In genomic region chr3:119810018-119810435, GRCh38 we compare ENCODE assay signal across 8 cellular contexts. TPM values are rescaled to one million over a fixed set of nuclear protein-coding genes. Genes with fewer than 3 reads are reported as not detected.
DNase-seq lines count a peak whose midpoint lies in the region; ATAC-seq, FAIRE-seq and TF ChIP-seq lines count a peak whose summit lies in the region.

No MANE protein-coding gene starts in this region.

- H3K9ac ChIP-seq in PC-3 (ENCODE audit: low read length): no peak overlapping the region

- ATAC-seq in HG02610 (IDR thresholded peaks at IDR 0.05; ENCODE audit: unreplicated experiment) (peak; percentile 85), PC-3 (peak; percentile 36; the same call in 1 of the 2 replicates)

- H3K27me3 Mint-ChIP-seq in activated naive CD8-positive, alpha-beta T cell: no peaks in the 10 kb centered on the region

- BruUV-seq in PC-3 (replicated peaks; lab: Mats Ljungman, UMichigan): no TSS peak

- H3K36me3 ChIP-seq in PC-3 (ENCODE audit: low read depth, low read length): no peaks in the 10 kb centered on the region
- H3K36me3 ChIP-seq in small intestine (ENCODE audit: control insufficient read depth in 2 of 2, insufficient read depth in 2 of 2, low read length in 2 of 2): peaks cover 0 to 19% of the 10 kb centered on the region in 2 donors

- H3K4me3 ChIP-seq in PC-3 (ENCODE audit: low read length) (no peak overlapping the region), small intestine (ENCODE audit: low read depth in 1 of 2, low read length in 2 of 2) (peak overlapping the region in 1 of 2 donors; percentile 26)

- H3K27ac Mint-ChIP-seq in activated naive CD8-positive, alpha-beta T cell: peak overlapping the region; percentile 92

- DNase-seq in GM13977 (ENCODE audit: low spot score): peak; percentile 75
- no peak for DNase-seq in PC-3
- peak; percentile 25 for DNase-seq in iris pigment epithelial cell (ENCODE audit: low read depth)
- DNase-seq in stimulated activated CD4-positive, alpha-beta T cell treated with anti-CD3 and anti-CD28 coated beads, TNF-alpha, amount 100 ng/mL, for 1 hour (ENCODE audit: low read depth in 3 of 3, low spot score in 1 of 3): peak in 2 of 3 donors; percentile 22 to 54
- DNase-seq in islet precursor cell: no peak
- DNase-seq in small intestine: no peak

- H3K27me3 ChIP-seq in PC-3 (ENCODE audit: low read length) (0 out of 2 replicates have a peak, but pooled peaks cover under 1% of the 10 kb centered on the region), small intestine (ENCODE audit: control insufficient read depth in 2 of 2, insufficient read depth in 2 of 2, low read length in 2 of 2) (no peaks in the 10 kb centered on the region)

- H3K4me2 ChIP-seq in PC-3 (ENCODE audit: low read length): no peak overlapping the region

- H4K20me1 ChIP-seq in PC-3 (ENCODE audit: low read length): no peaks in the 10 kb centered on the region

- H3K9me3 ChIP-seq in PC-3 (ENCODE audit: low read length) (no peaks in the 10 kb centered on the region), small intestine (ENCODE audit: control insufficient read depth, low read depth) (no peaks in the 10 kb centered on the region)

- H3K79me2 ChIP-seq in PC-3 (ENCODE audit: low read length): no peaks in the 10 kb centered on the region

- in situ Hi-C loops in GM13977 (cut with MboI; ENCODE audit: low pct_unique_long_range_greater_than_20kb, low sequenced_read_pairs, unreplicated experiment): no loop called here

- TF ChIP-seq CTCF in GM13977 (IDR thresholded peaks at IDR 0.05; ENCODE audit: extremely low read depth, insufficient read depth, missing control alignments) (peak; percentile 63), PC-3 (conservative IDR thresholded peaks at IDR 0.05; ENCODE audit: low read depth, low read length) (peak; percentile 24; the same call in 1 of the 2 replicates)

- 31 to 80% (median 56%) methylated on average over 31 to 33 of the region's 33 CpGs for WGBS in small intestine, 3 donors

- no peak for FAIRE-seq in small intestine (lab: Jason Lieb, UNC)

- POLR2A ChIA-PET in PC-3 (lab: Charles Lee; ENCODE audit: unreplicated experiment): no interaction called here

- H3K4me1 ChIP-seq in PC-3 (ENCODE audit: insufficient read depth, low read length): no peaks in the 10 kb centered on the region
- no peaks in the 10 kb centered on the region for H3K4me1 ChIP-seq in small intestine (ENCODE audit: control insufficient read depth in 2 of 2, insufficient read depth in 1 of 2, low read depth in 1 of 2, low read length in 1 of 2)

- H3K36me3 Mint-ChIP-seq in activated naive CD8-positive, alpha-beta T cell: no peaks in the 10 kb centered on the region

- H3F3A ChIP-seq in PC-3 (ENCODE audit: low read length, unreplicated experiment): no peaks in the 10 kb centered on the region

- peak overlapping the region; percentile 87 for H3K4me3 Mint-ChIP-seq in activated naive CD8-positive, alpha-beta T cell

- no peaks in the 10 kb centered on the region for H3K9me2 ChIP-seq in PC-3 (replicated peaks; ENCODE audit: low read length)

- intact Hi-C loops in PC-3 (cut with micrococcal nuclease): no loop called here

- no peak overlapping the region for H3K27ac ChIP-seq in PC-3 (ENCODE audit: low read length)
- H3K27ac ChIP-seq in small intestine (ENCODE audit: low read depth in 1 of 2, low read length in 1 of 2): no peak overlapping the region

- H3K4me1 Mint-ChIP-seq in activated naive CD8-positive, alpha-beta T cell (ENCODE audit: low read depth): peaks cover 10% of the 10 kb centered on the region

- no peaks in the 10 kb centered on the region for H3K9me3 Mint-ChIP-seq in activated naive CD8-positive, alpha-beta T cell (ENCODE audit: low read depth)

- CTCF ChIA-PET in PC-3 (lab: Charles Lee): no interaction called here

- H2AFZ ChIP-seq in PC-3 (ENCODE audit: low read length): peak overlapping the region; percentile 48

RNA-seq across cellular contexts. Expression of gene NR1I2, which starts 28.1 kb away (rescaled TPM):
- total RNA-seq in PC-3 (2014; rRNA removed): 0.04 TPM in 1 of 2 replicates, not detected in the other
- polyA plus RNA-seq in small intestine: 100 to 1,000 TPM in 1 of 3 donors, 10 to 100 TPM in 2; 37.8 to 166 (median 85.7) TPM

Comparison
In these comparisons a context has a peak if more than half of its experiments do, and no peak if none do; other contexts are left out.
1. DNase-seq: peak in GM13977 (single experiment), iris pigment epithelial cell (single experiment) and stimulated activated CD4-positive, alpha-beta T cell treated with anti-CD3 and anti-CD28 coated beads, TNF-alpha, amount 100 ng/mL, for 1 hour (2 of 3); none in PC-3 (single experiment), islet precursor cell (single experiment) and small intestine (single experiment).